Comparison of ENCODE assay signal across 1 cellular context in the genomic region with DNA sequence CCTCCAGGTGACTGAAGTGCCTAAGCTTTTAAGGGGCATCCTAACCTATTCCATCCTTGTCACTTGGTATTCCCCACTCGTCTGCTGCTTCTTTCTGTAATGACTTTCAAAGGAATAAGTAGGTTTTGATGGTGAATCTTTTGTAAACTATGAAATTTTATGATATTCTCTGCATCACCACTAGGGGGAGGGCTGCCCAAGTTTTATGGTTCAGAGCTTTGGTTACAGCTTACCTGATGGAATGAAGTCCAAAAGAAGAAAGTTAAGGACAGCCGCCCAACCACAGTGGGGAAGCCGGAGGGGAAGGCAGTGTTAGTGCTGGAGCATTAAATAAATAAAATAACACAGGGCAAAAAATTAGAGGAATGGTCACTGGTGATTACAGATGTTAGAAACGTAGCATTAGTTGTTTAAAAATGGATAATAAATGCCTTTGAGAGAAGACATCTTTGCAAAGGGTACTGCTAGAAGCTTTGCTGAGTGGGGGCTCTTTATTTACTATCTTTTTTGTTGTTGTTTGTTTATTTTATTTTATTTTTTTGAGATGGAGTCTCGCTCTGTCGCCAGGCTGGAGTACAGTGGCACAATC.
TF ChIP-seq lines count a peak whose summit lies in the region.

No MANE protein-coding gene starts in this region.

TF ChIP-seq in H1, 55 proteins besides CTCF, POLR2A, EP300 and RAD21 (continued from another document):
- TF ChIP-seq CHD7 (IDR thresholded peaks at IDR 0.05; ENCODE audit: insufficient replicate concordance, low read length) (no peak), YY1 (IDR thresholded peaks at IDR 0.05; ENCODE audit: low read depth, low read length) (no peak), MAFK (IDR thresholded peaks at IDR 0.05; ENCODE audit: low read depth, low read length) (no peak), CHD2 (IDR thresholded peaks at IDR 0.05; ENCODE audit: low read length) (no peak), EZH2 (IDR thresholded peaks at IDR 0.05; ENCODE audit: low read depth, low read length, severe bottlenecking) (no peak), POLR2AphosphoS5 (IDR thresholded peaks at IDR 0.05; ENCODE audit: low read depth, low read length) (no peak)
